In the genomic region with DNA sequence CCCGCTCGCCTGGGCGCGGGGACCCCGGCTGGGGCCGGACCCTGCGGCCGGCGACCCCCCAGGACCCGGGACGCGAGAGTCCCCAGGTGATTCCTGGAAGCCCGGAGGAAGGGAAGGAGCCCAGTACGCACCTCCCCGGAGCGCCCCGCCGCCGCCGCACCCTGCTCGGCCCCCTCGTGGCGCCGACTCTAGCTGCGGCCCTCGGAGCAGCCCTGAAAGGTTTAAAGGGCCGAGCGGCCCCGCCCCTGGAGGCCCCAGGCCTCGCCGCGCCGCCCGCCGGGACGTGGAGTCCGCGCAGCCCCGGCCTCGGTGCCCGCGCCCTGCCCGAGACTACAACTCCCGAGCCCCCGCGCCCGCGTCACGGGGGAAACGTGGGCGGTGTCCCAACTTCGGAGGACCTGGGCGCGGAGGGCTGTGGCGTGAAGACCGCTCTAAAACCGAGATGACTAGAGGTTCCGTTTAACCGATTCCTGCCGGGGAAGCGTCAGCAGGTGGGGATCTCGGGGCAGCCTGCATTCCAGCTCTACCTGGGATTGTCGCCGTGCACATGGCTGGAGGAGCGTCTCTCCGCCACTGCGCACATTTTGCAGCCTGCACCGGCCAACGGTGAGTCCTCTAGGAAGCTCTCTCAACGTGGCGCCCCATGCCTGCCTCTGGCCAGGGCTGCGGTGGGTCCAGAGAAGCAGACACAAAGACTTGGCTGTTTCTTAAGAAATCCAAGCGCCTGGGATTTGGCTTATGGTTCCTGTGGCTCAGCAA, we compare ENCODE assay signal across 8 cellular contexts. TPM values are rescaled to one million over a fixed set of nuclear protein-coding genes. Genes with fewer than 3 reads are reported as not detected.
A peak's percentile ranks its signal among the peaks of the same experiment; 100 is the strongest.
DNase-seq lines count a peak whose midpoint lies in the region; ATAC-seq and TF ChIP-seq lines count a peak whose summit lies in the region.

A gene with protein sequence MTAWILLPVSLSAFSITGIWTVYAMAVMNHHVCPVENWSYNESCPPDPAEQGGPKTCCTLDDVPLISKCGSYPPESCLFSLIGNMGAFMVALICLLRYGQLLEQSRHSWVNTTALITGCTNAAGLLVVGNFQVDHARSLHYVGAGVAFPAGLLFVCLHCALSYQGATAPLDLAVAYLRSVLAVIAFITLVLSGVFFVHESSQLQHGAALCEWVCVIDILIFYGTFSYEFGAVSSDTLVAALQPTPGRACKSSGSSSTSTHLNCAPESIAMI (minus strand): TSS at position 223 of the 759 bp plus-strand sequence. CDS start 750 bp downstream, outside the sequence.

- H3K36me3 Mint-ChIP-seq in activated T-cell treated with anti-CD3 and anti-CD28 coated beads, Interleukin-2, amount 50 U/mL, for 72 hours (ENCODE audit: insufficient read depth in 2 of 2): no peaks in the 10 kb centered on the region

- H3K27ac ChIP-seq in HUES6 (ENCODE audit: low read depth, low read length) (peak within 1 kb of the TSS; percentile 45; the same call in 1 of the 2 replicates), Panc1 (ENCODE audit: low read length) (peak within 1 kb of the TSS; percentile 88), esophagus squamous epithelium (peak within 1 kb of the TSS; percentile 82 to 95 (median 87))

- peak within 1 kb of the TSS; percentile 1 for H3K27ac Mint-ChIP-seq in activated T-cell treated with anti-CD3 and anti-CD28 coated beads, Interleukin-2, amount 50 U/mL, for 72 hours

- POLR2A ChIA-PET in Panc1 (lab: Charles Lee): interaction anchor here (0.5 kb wide), 1 partner anchor 183 kb away, joined by 3 read pairs; no protein-coding TSS in a partner anchor

- H3K9me3 ChIP-seq in HUES6 (ENCODE audit: control insufficient read depth, insufficient read depth, low read depth, low read length) (no peaks in the 10 kb centered on the region), Panc1 (ENCODE audit: control insufficient read depth, insufficient read depth, low read depth, low read length) (no peaks in the 10 kb centered on the region), esophagus squamous epithelium (no peaks in the 10 kb centered on the region)

- intact Hi-C loops in Panc1 (cut with micrococcal nuclease; ENCODE audit: unreplicated experiment): no loop called here
- intact Hi-C loops in esophagus squamous epithelium (cut with DNase I): no loop called here

- peak; percentile 69 for DNase-seq in DMS153 (lab: John Stamatoyannopoulos, UW)
- DNase-seq in Panc1 (ENCODE audit: low read depth, low spot score): no peak
- DNase-seq in activated T-cell treated with anti-CD3 and anti-CD28 coated beads, Interleukin-2, amount 50 U/mL, for 72 hours: peak; percentile 89 to 93
- DNase-seq in esophagus squamous epithelium (lab: John Stamatoyannopoulos, UW): peak; percentile 80
- peak; percentile 95 for DNase-seq in myocyte (ENCODE audit: low read depth)
- DNase-seq in stimulated activated CD8-positive, alpha-beta memory T cell treated with anti-CD3 and anti-CD28 coated beads, Interleukin-7, amount 100 ng/mL, for 48 hours (ENCODE audit: extremely low read depth in 1 of 2, low read depth in 1 of 2): peak; percentile 81 to 85

- peaks cover 38% of the 10 kb centered on the region for H3K36me3 ChIP-seq in HUES6 (ENCODE audit: control insufficient read depth, insufficient read depth, low read length)
- H3K36me3 ChIP-seq in Panc1 (ENCODE audit: control insufficient read depth, insufficient read depth, low read length): no peaks in the 10 kb centered on the region
- H3K36me3 ChIP-seq in esophagus squamous epithelium: peaks cover 8 to 47% (median 9%) of the 10 kb centered on the region in 3 donors

- 0 to 2% methylated on average over 1 to 19 of the region's 73 CpGs for WGBS in esophagus squamous epithelium, 2 donors

- H3K27me3 Mint-ChIP-seq in activated T-cell treated with anti-CD3 and anti-CD28 coated beads, Interleukin-2, amount 50 U/mL, for 72 hours (ENCODE audit: low read depth): no peaks in the 10 kb centered on the region

- H3K4me3 ChIP-seq in HUES6 (ENCODE audit: low read depth, low read length) (peak within 1 kb of the TSS; percentile 94), Panc1 (ENCODE audit: low read depth in 2 of 2, low read length in 2 of 2) (peak within 1 kb of the TSS; percentile 97 to 99), esophagus squamous epithelium (peak within 1 kb of the TSS; percentile 60 to 88 (median 68))

- H3K4me1 Mint-ChIP-seq in activated T-cell treated with anti-CD3 and anti-CD28 coated beads, Interleukin-2, amount 50 U/mL, for 72 hours (ENCODE audit: low read depth): peaks cover 49% of the 10 kb centered on the region

- H3K4me3 Mint-ChIP-seq in activated T-cell treated with anti-CD3 and anti-CD28 coated beads, Interleukin-2, amount 50 U/mL, for 72 hours: peak within 1 kb of the TSS; percentile 87

- BruUV-seq in Panc1 (replicated peaks; lab: Mats Ljungman, UMichigan): no TSS peak

- in situ Hi-C loops in Panc1 (cut with HindIII; ENCODE audit: low pct_unique_long_range_greater_than_20kb, low sequenced_read_pairs): no loop called here

- TF ChIP-seq CTCF in Panc1 (IDR thresholded peaks at IDR 0.05) (no peak), esophagus squamous epithelium (IDR thresholded peaks at IDR 0.05) (peak in 4 of 6 experiments; percentile 24 to 53 (median 51))

- H3K27me3 ChIP-seq in HUES6 (ENCODE audit: control insufficient read depth, insufficient read depth, low read length) (no peaks in the 10 kb centered on the region), Panc1 (ENCODE audit: control insufficient read depth, insufficient read depth, low read length) (no peaks in the 10 kb centered on the region), esophagus squamous epithelium (no peaks in the 10 kb centered on the region)

- peak in 2 of 4 donors; percentile 84 to 92 for TF ChIP-seq POLR2A in esophagus squamous epithelium (IDR thresholded peaks at IDR 0.05)

- CTCF ChIA-PET in Panc1 (lab: Charles Lee): interaction anchor here (0.6 kb wide), 1 partner anchor 210 kb away, joined by 4 read pairs; no protein-coding TSS in a partner anchor

- ATAC-seq in GM21447 (IDR thresholded peaks at IDR 0.05; ENCODE audit: unreplicated experiment) (peak; percentile 94), Panc1 (peak; percentile 97)
- ATAC-seq in activated T-cell treated with anti-CD3 and anti-CD28 coated beads, Interleukin-2, amount 50 U/mL, for 72 hours (replicated peaks in 1 of 2): peak; percentile 97

- peak within 1 kb of the TSS; percentile 75 for H3K9ac ChIP-seq in HUES6 (ENCODE audit: low read length)

- no peaks in the 10 kb centered on the region for H3K9me3 Mint-ChIP-seq in activated T-cell treated with anti-CD3 and anti-CD28 coated beads, Interleukin-2, amount 50 U/mL, for 72 hours

- peaks cover 12% of the 10 kb centered on the region for H3K4me1 ChIP-seq in HUES6 (ENCODE audit: control insufficient read depth, insufficient read depth, low read length)
- peaks cover 37% of the 10 kb centered on the region for H3K4me1 ChIP-seq in Panc1 (ENCODE audit: control insufficient read depth, insufficient read depth, low read length)
- H3K4me1 ChIP-seq in esophagus squamous epithelium: peaks cover 25 to 76% (median 36%) of the 10 kb centered on the region in 3 donors

RNA-seq across cellular contexts. Expression of the gene that starts here (rescaled TPM):
- total RNA-seq in Panc1 (2021; ENCODE audit: unreplicated experiment) (30.4 TPM), esophagus squamous epithelium (10 to 100 TPM in 1 of 4 donors, 1 to 10 TPM in 3; 6.3 to 15.8 (median 7.4) TPM), myocyte (22.7 and 24.9 TPM in 2 replicates)
- 46.2 TPM for polyA plus RNA-seq in Panc1 (2012; ENCODE audit: insufficient read length)
- 1 to 10 TPM; 3.5 to 4.1 TPM for total RNA-seq in activated T-cell treated with anti-CD3 and anti-CD28 coated beads, Interleukin-2, amount 50 U/mL, for 72 hours
- polyA plus RNA-seq in myocyte (2012): 66.8 TPM
